ENCODE assay signal across 28 cellular contexts in genomic region chr5:97124335-97124734, GRCh38. TPM values are rescaled to one million over a fixed set of nuclear protein-coding genes. Genes with fewer than 3 reads are reported as not detected.
"Had no signal": no experiment of that assay in that cellular context is flagged by ENCODE, and none has a peak within 500 bp of the region (broad histone marks: within the 10 kb centered on the region; RNA-seq: fewer than 3 reads in every experiment).

No MANE protein-coding gene starts in this region.

- H3K27ac ChIP-seq: coronary artery, epithelial cell of prostate, parathyroid adenoma, right lobe of liver, stomach, suprapubic skin, transverse colon, uterus had no signal

- H3K4me3 ChIP-seq: coronary artery, right lobe of liver, smooth muscle cell, stomach, suprapubic skin, transverse colon, uterus had no signal

- H3K4me1 Mint-ChIP-seq: activated naive CD8-positive, alpha-beta T cell treated with anti-CD3 and anti-CD28 coated beads for 36 hours had no signal

- H3K4me1 ChIP-seq: parathyroid adenoma, right lobe of liver, suprapubic skin, transverse colon, uterus had no signal

- H3K27me3 Mint-ChIP-seq: activated B cell treated with CpG ODN at 0.5 μM for 24 hours; naive B cell; stimulated activated memory B cell treated with anti-CD40 and anti-IgM and Interleukin-4, amounts not matched to agents 10 μg/mL and 1 μg/mL and 100 μg/mL, for 72 hours had no signal

- H3K27ac Mint-ChIP-seq: activated B cell treated with CpG ODN at 0.5 μM for 24 hours; activated CD4-positive, alpha-beta memory T cell treated with anti-CD3 and anti-CD28 coated beads for 36 hours; activated naive CD8-positive, alpha-beta T cell treated with anti-CD3 and anti-CD28 coated beads for 36 hours; stimulated activated memory B cell treated with anti-CD40 and anti-IgM and Interleukin-4, amounts not matched to agents 10 μg/mL and 1 μg/mL and 100 μg/mL, for 72 hours; T-helper 1 cell treated with Interleukin-12 subunit alpha and Interleukin-12 subunit beta and Interleukin-4 antibody, amounts not matched to agents 30 μg/mL and 1 μg/mL, for 36 hours had no signal

- H3K36me3 Mint-ChIP-seq: activated CD4-positive, alpha-beta memory T cell treated with anti-CD3 and anti-CD28 coated beads for 36 hours; activated naive CD8-positive, alpha-beta T cell treated with anti-CD3 and anti-CD28 coated beads for 36 hours; stimulated activated memory B cell treated with anti-CD40 and anti-IgM and Interleukin-4, amounts not matched to agents 10 μg/mL and 1 μg/mL and 100 μg/mL, for 72 hours had no signal

- H3K36me3 ChIP-seq: right lobe of liver, stomach, suprapubic skin, transverse colon, uterus had no signal

- ATAC-seq: left colon; right lobe of liver; stimulated activated memory B cell treated with anti-CD40 and anti-IgM and Interleukin-4, amounts not matched to agents 10 μg/mL and 1 μg/mL and 100 μg/mL, for 72 hours had no signal

- DNase-seq: activated B cell treated with CpG ODN at 0.5 μM for 24 hours; activated CD4-positive, alpha-beta memory T cell treated with anti-CD3 and anti-CD28 coated beads for 36 hours; activated CD4-positive, alpha-beta T cell treated with anti-CD3 and anti-CD28 coated beads for 48 hours; activated naive CD4-positive, alpha-beta T cell treated with Interleukin-2 at 50 U/mL for 16 hours; activated naive CD8-positive, alpha-beta T cell treated with anti-CD3 and anti-CD28 coated beads for 36 hours; activated T-cell treated with anti-CD3 and anti-CD28 coated beads, Interleukin-2, amount 50 U/mL, for 48 hours; cerebellar nuclear complex; foreskin fibroblast; left colon; naive B cell; nucleus accumbens; right lobe of liver; stimulated activated CD4-positive, alpha-beta T cell treated with anti-CD3 and anti-CD28 coated beads, Interleukin-15, amount 100 ng/mL, for 24 hours; stomach; T1000; transverse colon; uterus had no signal

- H3K9me3 ChIP-seq: right lobe of liver, stomach, suprapubic skin, transverse colon, uterus had no signal

- H3K4me3 Mint-ChIP-seq: activated B cell treated with CpG ODN at 0.5 μM for 24 hours; activated CD4-positive, alpha-beta memory T cell treated with anti-CD3 and anti-CD28 coated beads for 36 hours; activated naive CD8-positive, alpha-beta T cell treated with anti-CD3 and anti-CD28 coated beads for 36 hours; naive B cell; stimulated activated memory B cell treated with anti-CD40 and anti-IgM and Interleukin-4, amounts not matched to agents 10 μg/mL and 1 μg/mL and 100 μg/mL, for 72 hours; T-helper 1 cell treated with Interleukin-12 subunit alpha and Interleukin-12 subunit beta and Interleukin-4 antibody, amounts not matched to agents 30 μg/mL and 1 μg/mL, for 36 hours had no signal

- H3K27me3 ChIP-seq: right lobe of liver, stomach, transverse colon, uterus had no signal

- H3K9me3 Mint-ChIP-seq: activated B cell treated with CpG ODN at 0.5 μM for 24 hours; activated CD4-positive, alpha-beta memory T cell treated with anti-CD3 and anti-CD28 coated beads for 36 hours; activated naive CD8-positive, alpha-beta T cell treated with anti-CD3 and anti-CD28 coated beads for 36 hours; naive B cell; stimulated activated memory B cell treated with anti-CD40 and anti-IgM and Interleukin-4, amounts not matched to agents 10 μg/mL and 1 μg/mL and 100 μg/mL, for 72 hours; T-helper 1 cell treated with Interleukin-12 subunit alpha and Interleukin-12 subunit beta and Interleukin-4 antibody, amounts not matched to agents 30 μg/mL and 1 μg/mL, for 36 hours had no signal

RNA-seq across cellular contexts. Expression of gene LIX1, which starts 18.1 kb away (rescaled TPM):
- total RNA-seq: activated B cell treated with CpG ODN at 0.5 μM for 24 hours; activated CD4-positive, alpha-beta memory T cell treated with anti-CD3 and anti-CD28 coated beads for 36 hours; activated naive CD8-positive, alpha-beta T cell treated with anti-CD3 and anti-CD28 coated beads for 36 hours; fibroblast of lung; glomerular endothelial cell; mesenteric fat pad; pulmonary artery endothelial cell; right lobe of liver had no signal
- polyA plus RNA-seq: fibroblast of lung had no signal
